In genomic region chr15:91022075-91022831, GRCh38 we compare ENCODE assay signal across 8 cellular contexts. TPM values are rescaled to one million over a fixed set of nuclear protein-coding genes. Genes with fewer than 3 reads are reported as not detected.
A peak's percentile ranks its signal among the peaks of the same experiment; 100 is the strongest.
DNase-seq lines count a peak whose midpoint lies in the region; ATAC-seq and TF ChIP-seq lines count a peak whose summit lies in the region.

Gene VPS33B (minus strand): TSS chr15:91022594. CDS start chr15:91022249, 345 bp downstream.

- H3K4me3 ChIP-seq in HCT116 (replicated peaks in 1 of 2; ENCODE audit: low read depth in 1 of 2, low read length in 2 of 2) (peak within 1 kb of the TSS; percentile 78 to 83), suprapubic skin (peak within 1 kb of the TSS; percentile 90)

- DNase-seq in ELF-1 (ENCODE audit: low read depth, low spot score) (peak; percentile 90), HCT116 (ENCODE audit: low read depth, low spot score) (peak; percentile 81), MV-4-11 (lab: John Stamatoyannopoulos, UW) (peak; percentile 90), SK-N-DZ (ENCODE audit: low spot score) (peak; percentile 95), globus pallidus (ENCODE audit: low spot score) (peak; percentile 86), nucleus accumbens (lab: John Stamatoyannopoulos, UW) (peak in 55 of 56 donors; percentile 44 to 93 (median 80)), suprapubic skin (ENCODE audit: low spot score in 2 of 2) (peak; percentile 86 to 90)
- DNase-seq in activated naive CD4-positive, alpha-beta T cell treated with anti-CD3 and anti-CD28 coated beads for 36 hours, result peak; percentile 88

- peak within 1 kb of the TSS; percentile 82 for H3K9ac ChIP-seq in HCT116 (ENCODE audit: low read length)

- H3K27me3 ChIP-seq in HCT116 (ENCODE audit: insufficient read depth, low read length) (no peaks in the 10 kb centered on the region), suprapubic skin (no peaks in the 10 kb centered on the region)

- POLR2A ChIA-PET in HCT116 (lab: Charles Lee), result interaction anchor here (1.3 kb wide), 1 partner anchor 11 kb away, joined by 3 read pairs; no protein-coding TSS in a partner anchor

- TF ChIP-seq CTCF in HCT116 (IDR thresholded peaks at IDR 0.05 in 2 of 3, conservative IDR thresholded peaks at IDR 0.05 in 1 of 3; ENCODE audit: borderline replicate concordance in 1 of 3, insufficient read depth in 1 of 3, low read depth in 2 of 3, low read length in 2 of 3) (no peak), suprapubic skin (IDR thresholded peaks at IDR 0.05) (no peak)

- TF ChIP-seq RAD21 in HCT116 (IDR thresholded peaks at IDR 0.05; ENCODE audit: low read depth), result no peak

- no peaks in the 10 kb centered on the region for H3K27me3 Mint-ChIP-seq in activated naive CD4-positive, alpha-beta T cell treated with anti-CD3 and anti-CD28 coated beads for 36 hours (ENCODE audit: low read depth)

- peaks cover 35% of the 10 kb centered on the region for H3K79me2 ChIP-seq in HCT116 (ENCODE audit: insufficient read depth, low read length)

- CTCF ChIA-PET in HCT116 (lab: Charles Lee), result interaction anchor here (0.9 to 4.1 kb wide), 2 partner anchors 11 to 249 kb away, joined by 3 to 21 read pairs; no protein-coding TSS in a partner anchor
- CTCF ChIA-PET in activated naive CD4-positive, alpha-beta T cell treated with anti-CD3 and anti-CD28 coated beads for 36 hours (lab: Charles Lee), result interaction anchor here (1.1 to 2.1 kb wide), 4 partner anchors 11 to 224 kb away, joined by 3 to 12 read pairs (median 4); partner anchors contain the start of gene HDDC3

- peak within 1 kb of the TSS; percentile 89 for H3K27ac Mint-ChIP-seq in activated naive CD4-positive, alpha-beta T cell treated with anti-CD3 and anti-CD28 coated beads for 36 hours

- no peaks in the 10 kb centered on the region for H3K36me3 Mint-ChIP-seq in activated naive CD4-positive, alpha-beta T cell treated with anti-CD3 and anti-CD28 coated beads for 36 hours (ENCODE audit: low read depth)

- peak within 1 kb of the TSS; percentile 82 for H3K4me2 ChIP-seq in HCT116 (ENCODE audit: low read length)

- no peaks in the 10 kb centered on the region for H3K9me3 ChIP-seq in HCT116 (ENCODE audit: control insufficient read depth in 1 of 2, insufficient read depth in 1 of 2, low read depth in 1 of 2, low read length in 2 of 2)
- no peaks in the 10 kb centered on the region for H3K9me3 ChIP-seq in suprapubic skin

- no peaks in the 10 kb centered on the region for H4K20me1 ChIP-seq in HCT116 (ENCODE audit: insufficient read depth)

- peak; percentile 92 for ATAC-seq in HCT116

- peaks cover 4 to 21% of the 10 kb centered on the region in 2 experiments; a peak in 3 of 4 replicates for H3K4me1 ChIP-seq in HCT116 (ENCODE audit: control insufficient read depth in 1 of 2, insufficient read depth in 2 of 2, low read length in 2 of 2)
- peaks cover 23% of the 10 kb centered on the region for H3K4me1 ChIP-seq in suprapubic skin

- intact Hi-C loops in HCT116 (cut with micrococcal nuclease), result no loop called here
- intact Hi-C loops in activated naive CD4-positive, alpha-beta T cell treated with anti-CD3 and anti-CD28 coated beads for 36 hours (cut with micrococcal nuclease), result loop anchor here (1.0 to 5.0 kb wide), 4 partner anchors 28 to 249 kb away; partner anchors contain the start of genes MAN2A2 and PRC1

- no peak for TF ChIP-seq EP300 in suprapubic skin (IDR thresholded peaks at IDR 0.05)

- TF ChIP-seq POLR2A in HCT116 (IDR thresholded peaks at IDR 0.05; ENCODE audit: borderline replicate concordance, extremely low read depth, insufficient read depth, insufficient read length) (no peak), suprapubic skin (IDR thresholded peaks at IDR 0.05) (no peak)

- no peaks in the 10 kb centered on the region for H3K9me2 ChIP-seq in HCT116 (ENCODE audit: insufficient read depth)

- peak within 1 kb of the TSS; percentile 87 for H3K4me3 Mint-ChIP-seq in activated naive CD4-positive, alpha-beta T cell treated with anti-CD3 and anti-CD28 coated beads for 36 hours

- RAD21 ChIA-PET in HCT116 (lab: Charles Lee; ENCODE audit: low non-redundant PET in 1 of 2, low total read pairs in 2 of 2, uncharacterized antibody in 2 of 2, unreplicated experiment in 2 of 2), result no interaction called here

- peak within 1 kb of the TSS; percentile 92 for H2AFZ ChIP-seq in HCT116 (ENCODE audit: low read depth, low read length, poor library complexity, severe bottlenecking)

- H3K4me1 Mint-ChIP-seq in activated naive CD4-positive, alpha-beta T cell treated with anti-CD3 and anti-CD28 coated beads for 36 hours (ENCODE audit: low read depth), result peaks cover 34% of the 10 kb centered on the region

- WGBS in suprapubic skin, result under 1% methylated on average over 23 of the region's 48 CpGs

- H3K36me3 ChIP-seq in HCT116 (ENCODE audit: control insufficient read depth in 1 of 2, insufficient read depth in 2 of 2, low read length in 2 of 2), result peaks cover 0 to 2% of the 10 kb centered on the region in 2 experiments; a peak in 1 of 4 replicates
- H3K36me3 ChIP-seq in suprapubic skin, result peaks cover 6% of the 10 kb centered on the region

- TSS peak; percentile 73 for BruUV-seq in HCT116 (replicated peaks; lab: Mats Ljungman, UMichigan)

- H3K27ac ChIP-seq in HCT116 (ENCODE audit: low read depth, low read length) (peak within 1 kb of the TSS; percentile 60), suprapubic skin (peak within 1 kb of the TSS; percentile 77)

- H3K9me3 Mint-ChIP-seq in activated naive CD4-positive, alpha-beta T cell treated with anti-CD3 and anti-CD28 coated beads for 36 hours, result no peaks in the 10 kb centered on the region

TF ChIP-seq in HCT116, 20 proteins besides CTCF, POLR2A, EP300 and RAD21 (continues in another document):
- TF ChIP-seq ELF1 (IDR thresholded peaks at IDR 0.05; ENCODE audit: borderline replicate concordance, low read depth) (peak; percentile 96), SIN3A (IDR thresholded peaks at IDR 0.05; ENCODE audit: low read depth) (peak; percentile 90), EGR1 (IDR thresholded peaks at IDR 0.05; ENCODE audit: low read depth) (no peak), CEBPB (IDR thresholded peaks at IDR 0.05; ENCODE audit: low read depth) (no peak), POLR2AphosphoS5 (IDR thresholded peaks at IDR 0.05; ENCODE audit: low read depth, low read length) (peak; percentile 84), SRF (IDR thresholded peaks at IDR 0.05; ENCODE audit: low read depth) (peak; percentile 47), ATF3 (IDR thresholded peaks at IDR 0.05) (no peak), JUND (IDR thresholded peaks at IDR 0.05) (no peak), TCF7L2 (IDR thresholded peaks at IDR 0.05; ENCODE audit: borderline replicate concordance, extremely low read depth, insufficient read depth, insufficient read length) (peak; percentile 39), EZH2phosphoT487 (IDR thresholded peaks at IDR 0.05; ENCODE audit: borderline replicate concordance) (no peak), ZNF274 (IDR thresholded peaks at IDR 0.05; ENCODE audit: low read depth, low read length) (no peak), EZH2 (IDR thresholded peaks at IDR 0.05) (no peak), FOSL1 (IDR thresholded peaks at IDR 0.05; ENCODE audit: low read depth) (no peak), MAX (IDR thresholded peaks at IDR 0.05) (peak; percentile 52; the same call in 1 of the 2 replicates), SP1 (IDR thresholded peaks at IDR 0.05; ENCODE audit: low read depth) (peak; percentile 64), ZBTB33 (IDR thresholded peaks at IDR 0.05; ENCODE audit: extremely low read depth, insufficient replicate concordance, low read length) (peak; percentile 83)

RNA-seq across cellular contexts. Expression of gene VPS33B, which starts in this region (rescaled TPM):
- total RNA-seq in HCT116 (2021; ENCODE audit: unreplicated experiment) (23.1 TPM), suprapubic skin (10 to 100 TPM; 16.5 to 23.1 (median 18.4) TPM)
- polyA plus RNA-seq in HCT116 (2012), result 14.5 and 15.8 TPM in 2 replicates
- 8.0 and 17.9 TPM in 2 replicates for polyA plus RNA-seq in SK-N-DZ (2014; cell fraction: cytosol; rRNA removed)
- polyA plus RNA-seq in SK-N-DZ (2014; cell fraction: nucleus; rRNA removed), result 22.3 and 33.5 TPM in 2 replicates
- 10 to 100 TPM; 19.8 to 21.2 TPM for total RNA-seq in activated naive CD4-positive, alpha-beta T cell treated with anti-CD3 and anti-CD28 coated beads for 36 hours

Comparison
In these comparisons a context has a peak if more than half of its experiments do, and no peak if none do; other contexts are left out.
1. Peak in every context shown above with its lines: DNase-seq, ATAC-seq, H3K4me3 ChIP-seq and H3K27ac ChIP-seq.